ENCODE assay signal across 18 cellular contexts in genomic region chr1:162236622-162237021, GRCh38.
"Had no signal": no experiment of that assay in that cellular context is flagged by ENCODE, and none has a peak within 500 bp of the region (broad histone marks: within the 10 kb centered on the region; RNA-seq: fewer than 3 reads in every experiment).

No MANE protein-coding gene starts in this region.

- ATAC-seq: activated T-helper 17 cell treated with anti-CD3 and anti-CD28 coated beads, Interleukin-2, amount 50 U/mL, for 72 hours; pancreas had no signal

- H3K36me3 ChIP-seq: brain microvascular endothelial cell, pancreas, sigmoid colon, stomach, thoracic aorta, uterus had no signal

- FAIRE-seq: keratinocyte, pancreas had no signal

- H3K9me3 ChIP-seq: pancreas, sigmoid colon, stomach, thoracic aorta, uterus had no signal

- H3K27ac ChIP-seq: brain microvascular endothelial cell, pancreas, sigmoid colon, stomach, thoracic aorta, uterus, VCaP had no signal

- H3K27me3 ChIP-seq: brain microvascular endothelial cell, pancreas, sigmoid colon, stomach, uterus had no signal

- DNase-seq: activated CD4-positive, alpha-beta T cell treated with anti-CD3 and anti-CD28 coated beads for 1 hour; activated CD4-positive, alpha-beta T cell treated with anti-CD3 and anti-CD28 coated beads, Interleukin-2, amount 50 U/mL, for 48 hours; activated naive CD4-positive, alpha-beta T cell treated with Interleukin-2 at 50 U/mL for 16 hours; anterior cingulate cortex; brain microvascular endothelial cell; cerebellar nuclear complex; dermis blood vessel endothelial cell; hippocampal formation; left ventricle myocardium superior; pancreas; sigmoid colon; stimulated activated CD4-positive, alpha-beta T cell treated with anti-CD3 and anti-CD28 coated beads, Interleukin-1b, Interleukin-23, amount 100 ng/mL, for 48 hours; stomach; uterus had no signal

- H3K4me3 ChIP-seq: pancreas, sigmoid colon, stomach, thoracic aorta, uterus had no signal

- H3K4me1 ChIP-seq: pancreas, uterus had no signal
